9 cellular contexts compared by ENCODE assay signal in the genomic region with DNA sequence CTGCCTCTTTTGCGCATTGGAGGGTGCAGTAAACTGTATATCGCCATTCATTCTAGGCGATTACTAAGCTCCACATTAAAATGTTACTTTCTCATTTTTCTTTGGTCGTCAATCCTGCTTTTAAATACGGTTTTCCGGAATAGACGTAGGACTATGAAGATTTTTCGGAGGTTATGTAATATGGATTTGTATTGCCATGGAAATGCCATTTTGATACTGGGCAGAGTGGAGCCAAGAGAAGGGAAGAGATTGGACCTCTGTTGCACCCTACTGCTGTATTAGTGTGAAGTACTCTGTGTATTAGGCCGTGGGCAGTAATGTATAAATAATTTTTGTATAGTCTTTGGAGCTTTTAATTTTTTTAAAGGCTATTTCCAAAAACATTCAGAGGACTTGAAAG. TPM values are rescaled to one million over a fixed set of nuclear protein-coding genes. Genes with fewer than 3 reads are reported as not detected.
DNase-seq lines count a peak whose midpoint lies in the region; ATAC-seq and TF ChIP-seq lines count a peak whose summit lies in the region.
"Had no signal": no experiment of that assay in that cellular context is flagged by ENCODE, and none has a peak within 500 bp of the region (broad histone marks: within the 10 kb centered on the region; RNA-seq: fewer than 3 reads in every experiment).

No MANE protein-coding gene starts in this region.

- H3K27me3 ChIP-seq in right lobe of liver, result no peaks in the 10 kb centered on the region

- no peak overlapping the region for H3K4me3 Mint-ChIP-seq in activated CD4-positive, alpha-beta T cell treated with anti-CD3 and anti-CD28 coated beads, Interleukin-2, amount 10 ng/mL, durations not matched to agents 24 days and 14 days
- H3K4me3 Mint-ChIP-seq: dendritic cell treated with granulocyte-macrophage colony-stimulating factor and Interleukin-4, amounts not matched to agents 40 ng/mL and 50 ng/mL, for 4 days had no signal

- DNase-seq in AG04449 (ENCODE audit: low read depth, low spot score) (no peak), HFF-Myc (ENCODE audit: extremely low read depth, low read depth) (no peak), astrocyte of the spinal cord (ENCODE audit: low read depth, low spot score) (peak; percentile 38), right lobe of liver (no peak), ecto neural progenitor cell (ENCODE audit: low spot score) (no peak)
- no peak for DNase-seq in activated CD4-positive, alpha-beta T cell treated with anti-CD3 and anti-CD28 coated beads, Interleukin-2, amount 10 ng/mL, durations not matched to agents 24 days and 14 days
- no peak for DNase-seq in activated effector memory CD4-positive, alpha-beta T cell treated with Interleukin-2 at 50 U/mL for 16 hours

- TF ChIP-seq POLR2A in right lobe of liver (IDR thresholded peaks at IDR 0.05), result no peak

- no peaks in the 10 kb centered on the region for H3K36me3 ChIP-seq in right lobe of liver

- H3K4me3 ChIP-seq in AG04449 (ENCODE audit: low read depth, low read length) (peak overlapping the region; percentile 95), HFF-Myc (replicated peaks; ENCODE audit: low read depth, low read length) (peak overlapping the region; percentile 77), astrocyte of the spinal cord (ENCODE audit: low read depth, low read length) (peak overlapping the region; percentile 99), right lobe of liver (peak overlapping the region; percentile 70 to 89 (median 88))

- TF ChIP-seq CTCF in AG04449 (IDR thresholded peaks at IDR 0.05; ENCODE audit: insufficient read depth, low read length, missing control alignments) (no peak), HFF-Myc (IDR thresholded peaks at IDR 0.05; ENCODE audit: low read depth, low read length, missing control alignments) (no peak), astrocyte of the spinal cord (IDR thresholded peaks at IDR 0.05; ENCODE audit: low read depth, low read length) (no peak), right lobe of liver (IDR thresholded peaks at IDR 0.05) (no peak)

- CTCF ChIA-PET in AG04449 (lab: Yijun Ruan, JAX), result interaction anchor here (0.9 to 3.3 kb wide), 5 partner anchors 9 to 546 kb away, joined by 3 to 13 read pairs (median 4); no protein-coding TSS in a partner anchor

- H3K27ac Mint-ChIP-seq in activated CD4-positive, alpha-beta T cell treated with anti-CD3 and anti-CD28 coated beads, Interleukin-2, amount 10 ng/mL, durations not matched to agents 24 days and 14 days, result no peak overlapping the region
- H3K27ac Mint-ChIP-seq: dendritic cell treated with granulocyte-macrophage colony-stimulating factor and Interleukin-4, amounts not matched to agents 40 ng/mL and 50 ng/mL, for 4 days had no signal

- ATAC-seq in right lobe of liver (peak in 1 of 4 donors; percentile 16), GM18870 (IDR thresholded peaks at IDR 0.05; ENCODE audit: unreplicated experiment) (no peak)

- no peaks in the 10 kb centered on the region for H3K9me3 Mint-ChIP-seq in activated CD4-positive, alpha-beta T cell treated with anti-CD3 and anti-CD28 coated beads, Interleukin-2, amount 10 ng/mL, durations not matched to agents 24 days and 14 days
- H3K9me3 Mint-ChIP-seq: dendritic cell treated with granulocyte-macrophage colony-stimulating factor and Interleukin-4, amounts not matched to agents 40 ng/mL and 50 ng/mL, for 4 days had no signal

- peak overlapping the region; percentile 91 to 95 (median 91) for H3K27ac ChIP-seq in right lobe of liver

- H3K27me3 Mint-ChIP-seq in activated CD4-positive, alpha-beta T cell treated with anti-CD3 and anti-CD28 coated beads, Interleukin-2, amount 10 ng/mL, durations not matched to agents 24 days and 14 days, result peaks cover 2% of the 10 kb centered on the region
- H3K27me3 Mint-ChIP-seq: dendritic cell treated with granulocyte-macrophage colony-stimulating factor and Interleukin-4, amounts not matched to agents 40 ng/mL and 50 ng/mL, for 4 days had no signal

- H3K36me3 Mint-ChIP-seq in activated CD4-positive, alpha-beta T cell treated with anti-CD3 and anti-CD28 coated beads, Interleukin-2, amount 10 ng/mL, durations not matched to agents 24 days and 14 days (ENCODE audit: low read depth), result peaks cover 28% of the 10 kb centered on the region

- 0% methylated on average over 9 of the region's 9 CpGs for WGBS in right lobe of liver (ENCODE audit: insufficient coverage, low coverage, low lambda C conversion rate, missing lambda C conversion rate)

- intact Hi-C loops in right lobe of liver (cut with DNase I), result no loop called here
- intact Hi-C loops in activated CD4-positive, alpha-beta T cell treated with anti-CD3 and anti-CD28 coated beads, Interleukin-2, amount 10 ng/mL, durations not matched to agents 24 days and 14 days (cut with micrococcal nuclease), result no loop called here

- H3K4me1 ChIP-seq in right lobe of liver, result peaks cover 0 to 15% (median 7%) of the 10 kb centered on the region in 4 donors

- in situ Hi-C loops in astrocyte of the spinal cord (cut with HindIII; ENCODE audit: low sequenced_read_pairs), result no loop called here

- peaks cover 24% of the 10 kb centered on the region for H3K4me1 Mint-ChIP-seq in activated CD4-positive, alpha-beta T cell treated with anti-CD3 and anti-CD28 coated beads, Interleukin-2, amount 10 ng/mL, durations not matched to agents 24 days and 14 days

- no peaks in the 10 kb centered on the region for H3K9me3 ChIP-seq in right lobe of liver

- POLR2A ChIA-PET in AG04449 (lab: Yijun Ruan, JAX), result interaction anchor here (1.7 to 2.2 kb wide), 2 partner anchors 9 to 32 kb away, joined by 5 to 13 read pairs; partner anchors contain the start of gene ZFYVE1

RNA-seq across cellular contexts. Expression of gene RBM25, which starts 1.0 kb away (rescaled TPM):
- total RNA-seq in right lobe of liver, result 10 to 100 TPM; 16.3 to 29.1 (median 22.8) TPM
- total RNA-seq in activated CD4-positive, alpha-beta T cell treated with anti-CD3 and anti-CD28 coated beads, Interleukin-2, amount 10 ng/mL, durations not matched to agents 24 days and 14 days, result 127 and 131 TPM in 2 replicates

RNA-seq across cellular contexts. Expression of gene ZFYVE1, which starts 32.4 kb away (rescaled TPM):
- total RNA-seq in right lobe of liver, result 10 to 100 TPM in 5 of 6 experiments, 1 to 10 TPM in 1; 9.9 to 14.3 (median 11.4) TPM
- 7.4 and 9.1 TPM in 2 replicates for total RNA-seq in activated CD4-positive, alpha-beta T cell treated with anti-CD3 and anti-CD28 coated beads, Interleukin-2, amount 10 ng/mL, durations not matched to agents 24 days and 14 days
